In genomic region chr11:69166186-69167115, GRCh38 we compare ENCODE assay signal across 8 cellular contexts. TPM values are rescaled to one million over a fixed set of nuclear protein-coding genes. Genes with fewer than 3 reads are reported as not detected.
DNase-seq lines count a peak whose midpoint lies in the region; ATAC-seq and TF ChIP-seq lines count a peak whose summit lies in the region.

No MANE protein-coding gene starts in this region.

- H3K27me3 Mint-ChIP-seq in CD4-positive, CD25-positive, alpha-beta regulatory T cell: no peaks in the 10 kb centered on the region

- H3K4me3 Mint-ChIP-seq in CD4-positive, CD25-positive, alpha-beta regulatory T cell: no peak overlapping the region
- H3K4me3 Mint-ChIP-seq in stimulated activated effector memory CD8-positive, alpha-beta T cell treated with anti-CD3 and anti-CD28 coated beads, Interleukin-12 subunit alpha, Interleukin-12 subunit beta, amount 100 ng/mL, for 72 hours: peak overlapping the region; percentile 62

- peaks cover 8% of the 10 kb centered on the region for H3K4me1 ChIP-seq in CD4-positive, CD25-positive, alpha-beta regulatory T cell (ENCODE audit: control insufficient read depth, insufficient read depth, low read length, poor library complexity, severe bottlenecking)
- peaks cover 0 to 11% of the 10 kb centered on the region in 2 donors for H3K4me1 ChIP-seq in left lung

- no peak overlapping the region for H3K27ac ChIP-seq in CD4-positive, CD25-positive, alpha-beta regulatory T cell (ENCODE audit: insufficient read depth, low read length, poor library complexity, severe bottlenecking)
- no peak overlapping the region for H3K27ac ChIP-seq in left lung

- H3K36me3 Mint-ChIP-seq in CD4-positive, CD25-positive, alpha-beta regulatory T cell: peaks cover 4% of the 10 kb centered on the region
- no peaks in the 10 kb centered on the region for H3K36me3 Mint-ChIP-seq in stimulated activated effector memory CD8-positive, alpha-beta T cell treated with anti-CD3 and anti-CD28 coated beads, Interleukin-12 subunit alpha, Interleukin-12 subunit beta, amount 100 ng/mL, for 72 hours

- H3K4me1 Mint-ChIP-seq in CD4-positive, CD25-positive, alpha-beta regulatory T cell: peaks cover 0 to 14% (median 7%) of the 10 kb centered on the region in 4 donors
- H3K4me1 Mint-ChIP-seq in stimulated activated effector memory CD8-positive, alpha-beta T cell treated with anti-CD3 and anti-CD28 coated beads, Interleukin-12 subunit alpha, Interleukin-12 subunit beta, amount 100 ng/mL, for 72 hours: peaks cover 15% of the 10 kb centered on the region

- H3K27me3 ChIP-seq in CD4-positive, CD25-positive, alpha-beta regulatory T cell (ENCODE audit: control insufficient read depth, insufficient read depth, low read length): no peaks in the 10 kb centered on the region
- H3K27me3 ChIP-seq in left lung: no peaks in the 10 kb centered on the region

- ATAC-seq in CD4-positive, CD25-positive, alpha-beta regulatory T cell (ENCODE audit: low read depth in 2 of 2): peak; percentile 67 to 69
- ATAC-seq in GM19324 (IDR thresholded peaks at IDR 0.05; ENCODE audit: low FRiP score, unreplicated experiment) (peak; percentile 60), HG03159 (IDR thresholded peaks at IDR 0.05; ENCODE audit: unreplicated experiment) (peak; percentile 79), left lung (peak; percentile 87)
- peak; percentile 93 for ATAC-seq in stimulated activated effector memory CD8-positive, alpha-beta T cell treated with anti-CD3 and anti-CD28 coated beads, Interleukin-12 subunit alpha, Interleukin-12 subunit beta, amount 100 ng/mL, for 72 hours

- intact Hi-C loops in left lung (cut with DNase I): no loop called here

- H3K9me3 ChIP-seq in CD4-positive, CD25-positive, alpha-beta regulatory T cell (ENCODE audit: control insufficient read depth in 2 of 2, low read length in 2 of 2): no peaks in the 10 kb centered on the region
- H3K9me3 ChIP-seq in left lung: peaks cover 0 to 5% of the 10 kb centered on the region in 2 donors

- peaks cover 0 to 9% (median 3%) of the 10 kb centered on the region in 7 donors for H3K9me3 Mint-ChIP-seq in CD4-positive, CD25-positive, alpha-beta regulatory T cell
- peaks cover 8% of the 10 kb centered on the region for H3K9me3 Mint-ChIP-seq in stimulated activated effector memory CD8-positive, alpha-beta T cell treated with anti-CD3 and anti-CD28 coated beads, Interleukin-12 subunit alpha, Interleukin-12 subunit beta, amount 100 ng/mL, for 72 hours

- TF ChIP-seq CTCF in left lung (IDR thresholded peaks at IDR 0.05): no peak

- peak in 1 of 3 donors; percentile 38 for DNase-seq in CD4-positive, CD25-positive, alpha-beta regulatory T cell
- DNase-seq in RPMI8226 (peak; percentile 84), amniotic stem cell (lab: John Stamatoyannopoulos, UW) (peak; percentile 78), left lung (peak in 1 of 2 donors; percentile 58), HUDEP-2 (lab: John Stamatoyannopoulos, UW; ENCODE audit: unreplicated experiment in 76 of 76) (no peak)
- DNase-seq in stimulated activated effector memory CD8-positive, alpha-beta T cell treated with anti-CD3 and anti-CD28 coated beads, Interleukin-12 subunit alpha, Interleukin-12 subunit beta, amount 100 ng/mL, for 72 hours (ENCODE audit: low spot score in 2 of 2): peak; percentile 13 to 52

- H3K4me3 ChIP-seq in CD4-positive, CD25-positive, alpha-beta regulatory T cell (ENCODE audit: low read depth, low read length): no peak overlapping the region
- no peak overlapping the region for H3K4me3 ChIP-seq in left lung

- H3K36me3 ChIP-seq in CD4-positive, CD25-positive, alpha-beta regulatory T cell (ENCODE audit: control insufficient read depth, insufficient read depth, low read length): no peaks in the 10 kb centered on the region
- H3K36me3 ChIP-seq in left lung: no peaks in the 10 kb centered on the region

- peak overlapping the region; percentile 12 to 67 (median 32) for H3K27ac Mint-ChIP-seq in CD4-positive, CD25-positive, alpha-beta regulatory T cell
- peak overlapping the region; percentile 79 for H3K27ac Mint-ChIP-seq in stimulated activated effector memory CD8-positive, alpha-beta T cell treated with anti-CD3 and anti-CD28 coated beads, Interleukin-12 subunit alpha, Interleukin-12 subunit beta, amount 100 ng/mL, for 72 hours

RNA-seq across cellular contexts. Expression of gene SMIM38, which starts 10.7 kb away (rescaled TPM):
- total RNA-seq in CD4-positive, CD25-positive, alpha-beta regulatory T cell: 1.3 TPM
- under 1 TPM in 2 of 4 donors, not detected in 2; 0.07 to 0.11 TPM for polyA plus RNA-seq in CD4-positive, CD25-positive, alpha-beta regulatory T cell
- under 1 TPM; 0.09 to 0.24 TPM for total RNA-seq in left lung

Comparison
In these comparisons a context has a peak if more than half of its experiments do, and no peak if none do; other contexts are left out.
1. DNase-seq: peak in RPMI8226 (single experiment), amniotic stem cell (single experiment) and stimulated activated effector memory CD8-positive, alpha-beta T cell treated with anti-CD3 and anti-CD28 coated beads, Interleukin-12 subunit alpha, Interleukin-12 subunit beta, amount 100 ng/mL, for 72 hours (2 of 2); none in HUDEP-2 (0 of 76).
2. Peak in every context shown above with its lines, with median percentiles within 50 percentile points of each other: ATAC-seq.